ENCODE assay signal across 1 cellular context in genomic region chr17:39927101-39927927, GRCh38.
TF ChIP-seq lines count a peak whose summit lies in the region.

A gene with protein sequence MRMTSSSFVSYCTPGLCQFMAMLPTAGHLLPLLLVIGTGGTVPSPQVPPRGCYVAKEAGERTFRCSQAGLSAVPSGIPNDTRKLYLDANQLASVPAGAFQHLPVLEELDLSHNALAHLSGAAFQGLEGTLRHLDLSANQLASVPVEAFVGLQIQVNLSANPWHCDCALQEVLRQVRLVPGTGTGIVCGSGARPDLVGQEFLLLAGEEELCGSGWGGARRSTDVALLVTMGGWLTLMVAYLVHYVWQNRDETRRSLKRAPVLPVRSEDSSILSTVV (plus strand): TSS chr17:39927732. CDS start chr17:39941524, 13,792 bp downstream.
A gene with protein sequence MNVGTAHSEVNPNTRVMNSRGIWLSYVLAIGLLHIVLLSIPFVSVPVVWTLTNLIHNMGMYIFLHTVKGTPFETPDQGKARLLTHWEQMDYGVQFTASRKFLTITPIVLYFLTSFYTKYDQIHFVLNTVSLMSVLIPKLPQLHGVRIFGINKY (minus strand): TSS chr17:39927601. CDS start chr17:39924203, 3,398 bp downstream.

TF ChIP-seq in HepG2, 621 proteins besides CTCF, POLR2A, EP300 and RAD21 (continued from another document and continues in another):
- 0 out of 2 replicates have a peak, but pooled peaks have one; percentile 23 for TF ChIP-seq ZNF12 (CRISPR knock-in tag; IDR thresholded peaks at IDR 0.05)
- TF ChIP-seq SP1 (IDR thresholded peaks at IDR 0.05): no peak
- TF ChIP-seq SP1 (CRISPR knock-in tag; IDR thresholded peaks at IDR 0.05): peak; percentile 73
- TF ChIP-seq NFE2L1 (CRISPR knock-in tag; IDR thresholded peaks at IDR 0.05; ENCODE audit: borderline replicate concordance): no peak
- TF ChIP-seq CSRNP2 (CRISPR knock-in tag; conservative IDR thresholded peaks at IDR 0.05; ENCODE audit: low read depth): no peak
- peak; percentile 61; the same call in 1 of the 2 replicates for TF ChIP-seq SSRP1 (CRISPR knock-in tag; IDR thresholded peaks at IDR 0.05)
- peak; percentile 46 for TF ChIP-seq HNF4A (CRISPR knock-in tag; IDR thresholded peaks at IDR 0.05)
- peak; percentile 94 for TF ChIP-seq RFXAP (CRISPR knock-in tag; IDR thresholded peaks at IDR 0.05; ENCODE audit: borderline replicate concordance)
- no peak for TF ChIP-seq NFE2 (CRISPR knock-in tag; IDR thresholded peaks at IDR 0.05)
- TF ChIP-seq SAP130 (CRISPR knock-in tag; IDR thresholded peaks at IDR 0.05; ENCODE audit: low read depth): peak; percentile 90
- peak; percentile 88 for TF ChIP-seq YY1 (IDR thresholded peaks at IDR 0.05; ENCODE audit: insufficient read depth, insufficient replicate concordance, low read depth, low read length)
- TF ChIP-seq, protein P1, sequence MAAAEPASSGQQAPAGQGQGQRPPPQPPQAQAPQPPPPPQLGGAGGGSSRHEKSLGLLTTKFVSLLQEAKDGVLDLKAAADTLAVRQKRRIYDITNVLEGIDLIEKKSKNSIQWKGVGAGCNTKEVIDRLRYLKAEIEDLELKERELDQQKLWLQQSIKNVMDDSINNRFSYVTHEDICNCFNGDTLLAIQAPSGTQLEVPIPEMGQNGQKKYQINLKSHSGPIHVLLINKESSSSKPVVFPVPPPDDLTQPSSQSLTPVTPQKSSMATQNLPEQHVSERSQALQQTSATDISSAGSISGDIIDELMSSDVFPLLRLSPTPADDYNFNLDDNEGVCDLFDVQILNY (CRISPR knock-in tag; conservative IDR thresholded peaks at IDR 0.05): peak; percentile 26; the same call in 1 of the 2 replicates
- peak; percentile 77 for TF ChIP-seq SIN3B (IDR thresholded peaks at IDR 0.05; ENCODE audit: low read length)
- peak; percentile 5 for TF ChIP-seq ZNF790 (CRISPR knock-in tag; IDR thresholded peaks at IDR 0.05; ENCODE audit: borderline replicate concordance)
- no peak for TF ChIP-seq ZFP36 (IDR thresholded peaks at IDR 0.05; ENCODE audit: borderline replicate concordance, low read depth, low read length, partially characterized antibody)
- TF ChIP-seq SMARCC2 (IDR thresholded peaks at IDR 0.05): peak; percentile 73; the same call in 1 of the 2 replicates
- no peak for TF ChIP-seq ZBTB10 (CRISPR knock-in tag; IDR thresholded peaks at IDR 0.05; ENCODE audit: borderline replicate concordance)
- peak; percentile 98; the same call in 1 of the 2 replicates for TF ChIP-seq MIER3 (CRISPR knock-in tag; IDR thresholded peaks at IDR 0.05; ENCODE audit: borderline replicate concordance)
- TF ChIP-seq, protein P2, sequence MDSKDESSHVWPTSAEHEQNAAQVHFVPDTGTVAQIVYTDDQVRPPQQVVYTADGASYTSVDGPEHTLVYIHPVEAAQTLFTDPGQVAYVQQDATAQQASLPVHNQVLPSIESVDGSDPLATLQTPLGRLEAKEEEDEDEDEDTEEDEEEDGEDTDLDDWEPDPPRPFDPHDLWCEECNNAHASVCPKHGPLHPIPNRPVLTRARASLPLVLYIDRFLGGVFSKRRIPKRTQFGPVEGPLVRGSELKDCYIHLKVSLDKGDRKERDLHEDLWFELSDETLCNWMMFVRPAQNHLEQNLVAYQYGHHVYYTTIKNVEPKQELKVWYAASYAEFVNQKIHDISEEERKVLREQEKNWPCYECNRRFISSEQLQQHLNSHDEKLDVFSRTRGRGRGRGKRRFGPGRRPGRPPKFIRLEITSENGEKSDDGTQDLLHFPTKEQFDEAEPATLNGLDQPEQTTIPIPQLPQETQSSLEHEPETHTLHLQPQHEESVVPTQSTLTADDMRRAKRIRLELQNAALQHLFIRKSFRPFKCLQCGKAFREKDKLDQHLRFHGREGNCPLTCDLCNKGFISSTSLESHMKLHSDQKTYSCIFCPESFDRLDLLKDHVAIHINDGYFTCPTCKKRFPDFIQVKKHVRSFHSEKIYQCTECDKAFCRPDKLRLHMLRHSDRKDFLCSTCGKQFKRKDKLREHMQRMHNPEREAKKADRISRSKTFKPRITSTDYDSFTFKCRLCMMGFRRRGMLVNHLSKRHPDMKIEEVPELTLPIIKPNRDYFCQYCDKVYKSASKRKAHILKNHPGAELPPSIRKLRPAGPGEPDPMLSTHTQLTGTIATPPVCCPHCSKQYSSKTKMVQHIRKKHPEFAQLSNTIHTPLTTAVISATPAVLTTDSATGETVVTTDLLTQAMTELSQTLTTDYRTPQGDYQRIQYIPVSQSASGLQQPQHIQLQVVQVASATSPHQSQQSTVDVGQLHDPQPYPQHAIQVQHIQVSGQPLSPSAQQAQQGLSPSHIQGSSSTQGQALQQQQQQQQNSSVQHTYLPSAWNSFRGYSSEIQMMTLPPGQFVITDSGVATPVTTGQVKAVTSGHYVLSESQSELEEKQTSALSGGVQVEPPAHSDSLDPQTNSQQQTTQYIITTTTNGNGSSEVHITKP (CRISPR knock-in tag; IDR thresholded peaks at IDR 0.05; ENCODE audit: low read depth): peak; percentile 45; the same call in 1 of the 2 replicates
- TF ChIP-seq, protein P3, sequence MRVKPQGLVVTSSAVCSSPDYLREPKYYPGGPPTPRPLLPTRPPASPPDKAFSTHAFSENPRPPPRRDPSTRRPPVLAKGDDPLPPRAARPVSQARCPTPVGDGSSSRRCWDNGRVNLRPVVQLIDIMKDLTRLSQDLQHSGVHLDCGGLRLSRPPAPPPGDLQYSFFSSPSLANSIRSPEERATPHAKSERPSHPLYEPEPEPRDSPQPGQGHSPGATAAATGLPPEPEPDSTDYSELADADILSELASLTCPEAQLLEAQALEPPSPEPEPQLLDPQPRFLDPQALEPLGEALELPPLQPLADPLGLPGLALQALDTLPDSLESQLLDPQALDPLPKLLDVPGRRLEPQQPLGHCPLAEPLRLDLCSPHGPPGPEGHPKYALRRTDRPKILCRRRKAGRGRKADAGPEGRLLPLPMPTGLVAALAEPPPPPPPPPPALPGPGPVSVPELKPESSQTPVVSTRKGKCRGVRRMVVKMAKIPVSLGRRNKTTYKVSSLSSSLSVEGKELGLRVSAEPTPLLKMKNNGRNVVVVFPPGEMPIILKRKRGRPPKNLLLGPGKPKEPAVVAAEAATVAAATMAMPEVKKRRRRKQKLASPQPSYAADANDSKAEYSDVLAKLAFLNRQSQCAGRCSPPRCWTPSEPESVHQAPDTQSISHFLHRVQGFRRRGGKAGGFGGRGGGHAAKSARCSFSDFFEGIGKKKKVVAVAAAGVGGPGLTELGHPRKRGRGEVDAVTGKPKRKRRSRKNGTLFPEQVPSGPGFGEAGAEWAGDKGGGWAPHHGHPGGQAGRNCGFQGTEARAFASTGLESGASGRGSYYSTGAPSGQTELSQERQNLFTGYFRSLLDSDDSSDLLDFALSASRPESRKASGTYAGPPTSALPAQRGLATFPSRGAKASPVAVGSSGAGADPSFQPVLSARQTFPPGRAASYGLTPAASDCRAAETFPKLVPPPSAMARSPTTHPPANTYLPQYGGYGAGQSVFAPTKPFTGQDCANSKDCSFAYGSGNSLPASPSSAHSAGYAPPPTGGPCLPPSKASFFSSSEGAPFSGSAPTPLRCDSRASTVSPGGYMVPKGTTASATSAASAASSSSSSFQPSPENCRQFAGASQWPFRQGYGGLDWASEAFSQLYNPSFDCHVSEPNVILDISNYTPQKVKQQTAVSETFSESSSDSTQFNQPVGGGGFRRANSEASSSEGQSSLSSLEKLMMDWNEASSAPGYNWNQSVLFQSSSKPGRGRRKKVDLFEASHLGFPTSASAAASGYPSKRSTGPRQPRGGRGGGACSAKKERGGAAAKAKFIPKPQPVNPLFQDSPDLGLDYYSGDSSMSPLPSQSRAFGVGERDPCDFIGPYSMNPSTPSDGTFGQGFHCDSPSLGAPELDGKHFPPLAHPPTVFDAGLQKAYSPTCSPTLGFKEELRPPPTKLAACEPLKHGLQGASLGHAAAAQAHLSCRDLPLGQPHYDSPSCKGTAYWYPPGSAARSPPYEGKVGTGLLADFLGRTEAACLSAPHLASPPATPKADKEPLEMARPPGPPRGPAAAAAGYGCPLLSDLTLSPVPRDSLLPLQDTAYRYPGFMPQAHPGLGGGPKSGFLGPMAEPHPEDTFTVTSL (CRISPR knock-in tag; IDR thresholded peaks at IDR 0.05; ENCODE audit: borderline replicate concordance): peak; percentile 57; the same call in 1 of the 2 replicates
- 0 out of 2 replicates have a peak, but pooled peaks have one; percentile 32 for TF ChIP-seq ZNF446 (CRISPR knock-in tag; IDR thresholded peaks at IDR 0.05)
- no peak for TF ChIP-seq ZNF3 (CRISPR knock-in tag; IDR thresholded peaks at IDR 0.05)
- peak; percentile 99 for TF ChIP-seq SUZ12 (IDR thresholded peaks at IDR 0.05; ENCODE audit: low read depth, low read length)
- no peak for TF ChIP-seq BORCS8-MEF2B (CRISPR knock-in tag; IDR thresholded peaks at IDR 0.05)
- peak; percentile 82 for TF ChIP-seq ZFP82 (CRISPR knock-in tag; IDR thresholded peaks at IDR 0.05; ENCODE audit: borderline replicate concordance)
- TF ChIP-seq FOXK2 (IDR thresholded peaks at IDR 0.05): no peak
- TF ChIP-seq, protein P4, sequence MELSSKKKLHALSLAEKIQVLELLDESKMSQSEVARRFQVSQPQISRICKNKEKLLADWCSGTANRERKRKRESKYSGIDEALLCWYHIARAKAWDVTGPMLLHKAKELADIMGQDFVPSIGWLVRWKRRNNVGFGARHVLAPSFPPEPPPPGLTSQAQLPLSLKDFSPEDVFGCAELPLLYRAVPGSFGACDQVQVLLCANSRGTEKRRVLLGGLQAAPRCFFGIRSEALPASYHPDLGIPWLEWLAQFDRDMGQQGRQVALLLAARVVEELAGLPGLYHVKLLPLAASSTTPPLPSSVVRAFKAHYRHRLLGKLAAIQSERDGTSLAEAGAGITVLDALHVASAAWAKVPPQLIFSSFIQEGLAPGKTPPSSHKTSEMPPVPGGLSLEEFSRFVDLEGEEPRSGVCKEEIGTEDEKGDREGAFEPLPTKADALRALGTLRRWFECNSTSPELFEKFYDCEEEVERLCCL (CRISPR knock-in tag; IDR thresholded peaks at IDR 0.05; ENCODE audit: borderline replicate concordance): no peak; the same call in 1 of the 2 replicates
- TF ChIP-seq ZNF335 (CRISPR knock-in tag; IDR thresholded peaks at IDR 0.05): peak; percentile 69; the same call in 1 of the 2 replicates
- no peak for TF ChIP-seq ZNF883 (CRISPR knock-in tag; IDR thresholded peaks at IDR 0.05; ENCODE audit: not compliant biosample characterization)
- no peak; the same call in 1 of the 2 replicates for TF ChIP-seq ZBTB38 (CRISPR knock-in tag; IDR thresholded peaks at IDR 0.05)
- peak; percentile 16; the same call in 1 of the 2 replicates for TF ChIP-seq YEATS4 (CRISPR knock-in tag; IDR thresholded peaks at IDR 0.05; ENCODE audit: borderline replicate concordance)
- TF ChIP-seq POGZ (CRISPR knock-in tag; IDR thresholded peaks at IDR 0.05): peak; percentile 60; the same call in 1 of the 2 replicates
- peak; percentile 79; the same call in 1 of the 2 replicates for TF ChIP-seq ZNF747 (CRISPR knock-in tag; IDR thresholded peaks at IDR 0.05; ENCODE audit: borderline replicate concordance)
- TF ChIP-seq ZNF207 (IDR thresholded peaks at IDR 0.05; ENCODE audit: borderline replicate concordance): no peak
- TF ChIP-seq SMC3 (IDR thresholded peaks at IDR 0.05; ENCODE audit: low read length): no peak; the same call in 1 of the 2 replicates
- no peak; the same call in 1 of the 2 replicates for TF ChIP-seq MTERF4 (CRISPR knock-in tag; IDR thresholded peaks at IDR 0.05)
- TF ChIP-seq GLI4 (CRISPR knock-in tag; IDR thresholded peaks at IDR 0.05; ENCODE audit: borderline replicate concordance): no peak
- TF ChIP-seq, protein P5, sequence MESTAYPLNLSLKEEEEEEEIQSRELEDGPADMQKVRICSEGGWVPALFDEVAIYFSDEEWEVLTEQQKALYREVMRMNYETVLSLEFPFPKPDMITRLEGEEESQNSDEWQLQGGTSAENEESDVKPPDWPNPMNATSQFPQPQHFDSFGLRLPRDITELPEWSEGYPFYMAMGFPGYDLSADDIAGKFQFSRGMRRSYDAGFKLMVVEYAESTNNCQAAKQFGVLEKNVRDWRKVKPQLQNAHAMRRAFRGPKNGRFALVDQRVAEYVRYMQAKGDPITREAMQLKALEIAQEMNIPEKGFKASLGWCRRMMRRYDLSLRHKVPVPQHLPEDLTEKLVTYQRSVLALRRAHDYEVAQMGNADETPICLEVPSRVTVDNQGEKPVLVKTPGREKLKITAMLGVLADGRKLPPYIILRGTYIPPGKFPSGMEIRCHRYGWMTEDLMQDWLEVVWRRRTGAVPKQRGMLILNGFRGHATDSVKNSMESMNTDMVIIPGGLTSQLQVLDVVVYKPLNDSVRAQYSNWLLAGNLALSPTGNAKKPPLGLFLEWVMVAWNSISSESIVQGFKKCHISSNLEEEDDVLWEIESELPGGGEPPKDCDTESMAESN (CRISPR knock-in tag; conservative IDR thresholded peaks at IDR 0.05): peak; percentile 83
- 0 out of 2 replicates have a peak, but pooled peaks have one; percentile 60 for TF ChIP-seq ZNF841 (CRISPR knock-in tag; IDR thresholded peaks at IDR 0.05; ENCODE audit: borderline replicate concordance)
- TF ChIP-seq ARID2 (CRISPR knock-in tag; IDR thresholded peaks at IDR 0.05; ENCODE audit: borderline replicate concordance): no peak
